In the genomic region with DNA sequence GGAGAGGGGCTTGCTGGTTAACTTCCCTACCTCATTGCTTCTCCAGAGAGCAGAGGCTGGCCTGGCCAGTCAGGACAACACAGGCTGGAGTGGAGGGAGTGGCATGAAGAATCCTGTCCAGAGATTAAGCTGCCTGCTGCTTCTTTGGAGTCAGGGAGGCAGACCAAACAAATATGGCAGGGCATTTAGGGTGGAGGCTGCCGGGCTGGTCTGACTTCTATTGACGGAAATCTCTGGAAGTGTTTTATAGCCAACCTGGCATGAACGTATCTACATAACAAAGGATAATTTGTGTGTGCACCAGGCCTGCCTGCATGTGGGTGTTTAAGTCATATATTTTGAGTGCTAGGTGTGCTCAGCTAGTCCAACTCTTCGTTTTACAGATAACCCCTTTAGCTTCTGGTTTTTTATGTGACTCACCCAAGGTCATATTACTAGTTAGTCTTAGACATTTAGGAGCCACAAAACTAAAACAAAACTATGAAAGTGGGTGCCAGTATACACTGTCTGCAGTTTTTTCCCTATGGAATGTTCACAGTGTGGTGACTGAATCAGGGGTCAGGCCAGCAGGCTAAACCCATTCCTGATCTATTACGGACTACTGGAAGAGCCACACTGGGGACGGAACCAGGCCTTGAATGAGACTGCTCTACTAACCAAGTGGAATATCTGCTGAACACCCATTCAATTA, we compare ENCODE assay signal across 12 cellular contexts. TPM values are rescaled to one million over a fixed set of nuclear protein-coding genes. Genes with fewer than 3 reads are reported as not detected.
DNase-seq lines count a peak whose midpoint lies in the region; ATAC-seq and TF ChIP-seq lines count a peak whose summit lies in the region.
"Had no signal": no experiment of that assay in that cellular context is flagged by ENCODE, and none has a peak within 500 bp of the region (broad histone marks: within the 10 kb centered on the region; RNA-seq: fewer than 3 reads in every experiment).

No MANE protein-coding gene starts in this region.

- H3K4me3 Mint-ChIP-seq in activated naive CD8-positive, alpha-beta T cell treated with anti-CD3 and anti-CD28 coated beads, Interleukin-2, amount 50 U/mL, for 24 hours: no peak overlapping the region
- no peak overlapping the region for H3K4me3 Mint-ChIP-seq in activated naive CD8-positive, alpha-beta T cell treated with anti-CD3 and anti-CD28 coated beads for 36 hours
- no peak overlapping the region for H3K4me3 Mint-ChIP-seq in type B pancreatic cell
- H3K4me3 Mint-ChIP-seq: activated CD4-positive, alpha-beta memory T cell treated with anti-CD3 and anti-CD28 coated beads for 36 hours had no signal

- no peak overlapping the region for H3K27ac Mint-ChIP-seq in activated naive CD8-positive, alpha-beta T cell treated with anti-CD3 and anti-CD28 coated beads, Interleukin-2, amount 50 U/mL, for 24 hours
- no peak overlapping the region for H3K27ac Mint-ChIP-seq in activated naive CD8-positive, alpha-beta T cell treated with anti-CD3 and anti-CD28 coated beads for 36 hours
- peak overlapping the region; percentile 47 for H3K27ac Mint-ChIP-seq in type B pancreatic cell
- H3K27ac Mint-ChIP-seq: activated CD4-positive, alpha-beta memory T cell treated with anti-CD3 and anti-CD28 coated beads for 36 hours had no signal

- H3K9me3 Mint-ChIP-seq in activated naive CD8-positive, alpha-beta T cell treated with anti-CD3 and anti-CD28 coated beads, Interleukin-2, amount 50 U/mL, for 24 hours: no peaks in the 10 kb centered on the region
- H3K9me3 Mint-ChIP-seq in activated naive CD8-positive, alpha-beta T cell treated with anti-CD3 and anti-CD28 coated beads for 36 hours: no peaks in the 10 kb centered on the region
- no peaks in the 10 kb centered on the region for H3K9me3 Mint-ChIP-seq in type B pancreatic cell
- H3K9me3 Mint-ChIP-seq: activated CD4-positive, alpha-beta memory T cell treated with anti-CD3 and anti-CD28 coated beads for 36 hours had no signal

- TF ChIP-seq CTCF in hepatocyte (IDR thresholded peaks at IDR 0.05; ENCODE audit: poor library complexity): no peak
- TF ChIP-seq CTCF in type B pancreatic cell (conservative IDR thresholded peaks at IDR 0.05): no peak

- peaks cover 28% of the 10 kb centered on the region for H3K4me1 ChIP-seq in hepatocyte (ENCODE audit: insufficient read depth)

- H3K36me3 Mint-ChIP-seq in activated naive CD8-positive, alpha-beta T cell treated with anti-CD3 and anti-CD28 coated beads, Interleukin-2, amount 50 U/mL, for 24 hours (ENCODE audit: low read depth): peaks cover 20% of the 10 kb centered on the region
- peaks cover 30% of the 10 kb centered on the region for H3K36me3 Mint-ChIP-seq in activated naive CD8-positive, alpha-beta T cell treated with anti-CD3 and anti-CD28 coated beads for 36 hours
- peaks cover 23% of the 10 kb centered on the region for H3K36me3 Mint-ChIP-seq in type B pancreatic cell

- no peaks in the 10 kb centered on the region for H3K27me3 ChIP-seq in hepatocyte
- H3K27me3 ChIP-seq: right atrium auricular region, vagina had no signal

- H4K20me1 ChIP-seq in hepatocyte (ENCODE audit: insufficient read depth, poor library complexity, severe bottlenecking): peaks cover 48% of the 10 kb centered on the region

- ATAC-seq in activated naive CD8-positive, alpha-beta T cell treated with anti-CD3 and anti-CD28 coated beads, Interleukin-2, amount 50 U/mL, for 24 hours: peak; percentile 29
- no peak for ATAC-seq in HG02571 (IDR thresholded peaks at IDR 0.05; ENCODE audit: unreplicated experiment)
- no peak for ATAC-seq in GM19395 (IDR thresholded peaks at IDR 0.05; ENCODE audit: unreplicated experiment)

- no peaks in the 10 kb centered on the region for H3K36me3 ChIP-seq in hepatocyte (replicated peaks; ENCODE audit: insufficient read depth, low read depth)
- H3K36me3 ChIP-seq: right atrium auricular region had no signal

- peak overlapping the region; percentile 5 for H3K27ac ChIP-seq in hepatocyte
- H3K27ac ChIP-seq: right atrium auricular region, vagina had no signal

- H3K4me3 ChIP-seq in hepatocyte: no peak overlapping the region
- H3K4me3 ChIP-seq: right atrium auricular region, vagina had no signal

- H3K9me2 ChIP-seq in hepatocyte (replicated peaks; ENCODE audit: insufficient read depth): no peaks in the 10 kb centered on the region

- 71% methylated on average over 6 of the region's 6 CpGs for WGBS in hepatocyte (ENCODE audit: low lambda C conversion rate, missing lambda C conversion rate)

- H3K79me2 ChIP-seq in hepatocyte: peaks cover 85% of the 10 kb centered on the region

- no peak overlapping the region for H2AFZ ChIP-seq in hepatocyte

- no peak overlapping the region for H3K4me2 ChIP-seq in hepatocyte

- no peak for DNase-seq in activated naive CD8-positive, alpha-beta T cell treated with anti-CD3 and anti-CD28 coated beads, Interleukin-2, amount 50 U/mL, for 24 hours
- DNase-seq in activated naive CD8-positive, alpha-beta T cell treated with anti-CD3 and anti-CD28 coated beads for 36 hours: no peak
- peak; percentile 56 for DNase-seq in amniotic epithelial cell (ENCODE audit: low read depth)
- no peak for DNase-seq in hepatocyte (ENCODE audit: low spot score)
- DNase-seq in type B pancreatic cell (ENCODE audit: extremely low spot score, unreplicated experiment): no peak
- DNase-seq in D341Med (ENCODE audit: low spot score): no peak
- DNase-seq: activated CD4-positive, alpha-beta memory T cell treated with anti-CD3 and anti-CD28 coated beads for 36 hours; SW 1271 had no signal

- H3K4me1 Mint-ChIP-seq in activated naive CD8-positive, alpha-beta T cell treated with anti-CD3 and anti-CD28 coated beads, Interleukin-2, amount 50 U/mL, for 24 hours: peaks cover 53% of the 10 kb centered on the region
- H3K4me1 Mint-ChIP-seq in activated naive CD8-positive, alpha-beta T cell treated with anti-CD3 and anti-CD28 coated beads for 36 hours: peaks cover 35% of the 10 kb centered on the region
- H3K4me1 Mint-ChIP-seq in type B pancreatic cell (ENCODE audit: unreplicated experiment): peaks cover 51% of the 10 kb centered on the region

- H3K9me3 ChIP-seq in hepatocyte (ENCODE audit: low read depth): no peaks in the 10 kb centered on the region
- H3K9me3 ChIP-seq: right atrium auricular region, vagina had no signal

- H3K27me3 Mint-ChIP-seq in activated naive CD8-positive, alpha-beta T cell treated with anti-CD3 and anti-CD28 coated beads, Interleukin-2, amount 50 U/mL, for 24 hours: no peaks in the 10 kb centered on the region
- no peaks in the 10 kb centered on the region for H3K27me3 Mint-ChIP-seq in activated naive CD8-positive, alpha-beta T cell treated with anti-CD3 and anti-CD28 coated beads for 36 hours
- H3K27me3 Mint-ChIP-seq in type B pancreatic cell: no peaks in the 10 kb centered on the region
- H3K27me3 Mint-ChIP-seq: activated CD4-positive, alpha-beta memory T cell treated with anti-CD3 and anti-CD28 coated beads for 36 hours had no signal

RNA-seq across cellular contexts. Expression of gene NPC1, which starts 5.5 kb away (rescaled TPM):
- total RNA-seq in activated naive CD8-positive, alpha-beta T cell treated with anti-CD3 and anti-CD28 coated beads for 36 hours: 10 to 100 TPM; 19.7 to 22.3 TPM
- 57.5 and 77.2 TPM in 2 replicates for total RNA-seq in hepatocyte
- 52.5 and 54.0 TPM in 2 replicates for polyA plus RNA-seq in hepatocyte
- total RNA-seq in type B pancreatic cell (ENCODE audit: low replicate concordance): 43.3 and 49.8 TPM in 2 replicates
